In the genomic region with DNA sequence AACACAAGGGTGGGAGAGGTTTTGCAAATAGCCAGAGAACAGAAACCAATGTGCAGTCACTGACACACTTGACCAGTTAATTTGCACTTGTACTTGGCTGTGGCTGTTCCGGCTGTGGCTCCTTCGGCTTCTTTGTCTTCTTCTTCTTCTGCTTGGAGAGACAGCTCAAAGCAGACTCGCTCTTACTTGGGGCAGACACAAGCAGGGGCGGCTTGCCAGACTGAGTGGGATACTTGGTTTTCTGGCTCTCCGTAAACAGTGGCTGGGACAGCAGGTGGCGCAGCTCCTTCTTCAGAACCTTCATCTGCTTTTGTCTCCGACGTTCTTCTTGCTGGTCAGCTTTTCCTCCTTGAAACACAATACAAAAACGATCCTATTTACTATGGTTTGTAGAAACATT, we compare ENCODE assay signal across 8 cellular contexts.
DNase-seq lines count a peak whose midpoint lies in the region.

No MANE protein-coding gene starts in this region.

- H3K4me1 Mint-ChIP-seq in T-helper 1 cell treated with Interleukin-12 subunit alpha and Interleukin-12 subunit beta and Interleukin-4 antibody, amounts not matched to agents 30 μg/mL and 1 μg/mL, for 36 hours (ENCODE audit: low read depth) = peaks cover 37% of the 10 kb centered on the region

- no peaks in the 10 kb centered on the region for H3K9me3 Mint-ChIP-seq in T-helper 1 cell treated with Interleukin-12 subunit alpha and Interleukin-12 subunit beta and Interleukin-4 antibody, amounts not matched to agents 30 μg/mL and 1 μg/mL, for 36 hours

- H3K27me3 Mint-ChIP-seq in T-helper 1 cell treated with Interleukin-12 subunit alpha and Interleukin-12 subunit beta and Interleukin-4 antibody, amounts not matched to agents 30 μg/mL and 1 μg/mL, for 36 hours (ENCODE audit: low read depth) = no peaks in the 10 kb centered on the region

- peaks cover 65% of the 10 kb centered on the region for H3K36me3 Mint-ChIP-seq in T-helper 1 cell treated with Interleukin-12 subunit alpha and Interleukin-12 subunit beta and Interleukin-4 antibody, amounts not matched to agents 30 μg/mL and 1 μg/mL, for 36 hours (ENCODE audit: low read depth)

- H3K27ac ChIP-seq in angular gyrus (ENCODE audit: low read depth, low read length) = peak overlapping the region; percentile 8

- DNase-seq in T-helper 1 cell (no peak), iPS-NIHi7 (ENCODE audit: extremely low spot score) (peak; percentile 52), stromal cell of bone marrow (ENCODE audit: low read depth) (peak; percentile 16), NCI-H748 treated with DMSO at 0.1 percent for 48 hours (lab: John Stamatoyannopoulos, UW) (no peak), NCI-H226 (no peak)
- no peak for DNase-seq in effector CD8-positive, alpha-beta T cell (lab: John Stamatoyannopoulos, UW)

- no peak overlapping the region for H3K4me3 Mint-ChIP-seq in T-helper 1 cell treated with Interleukin-12 subunit alpha and Interleukin-12 subunit beta and Interleukin-4 antibody, amounts not matched to agents 30 μg/mL and 1 μg/mL, for 36 hours

- peak overlapping the region; percentile 55 for H3K27ac Mint-ChIP-seq in T-helper 1 cell treated with Interleukin-12 subunit alpha and Interleukin-12 subunit beta and Interleukin-4 antibody, amounts not matched to agents 30 μg/mL and 1 μg/mL, for 36 hours

Comparison
In these comparisons a context has a peak if more than half of its experiments do, and no peak if none do; other contexts are left out.
1. DNase-seq: peak in iPS-NIHi7 (single experiment) and stromal cell of bone marrow (single experiment); none in T-helper 1 cell (0 of 5), NCI-H748 treated with DMSO at 0.1 percent for 48 hours (single experiment), NCI-H226 (single experiment) and effector CD8-positive, alpha-beta T cell (single experiment).